Comparison of ENCODE assay signal across 8 cellular contexts in genomic region chr22:41512421-41513194, GRCh38. TPM values are rescaled to one million over a fixed set of nuclear protein-coding genes. Genes with fewer than 3 reads are reported as not detected.
DNase-seq lines count a peak whose midpoint lies in the region; ATAC-seq and TF ChIP-seq lines count a peak whose summit lies in the region.

No MANE protein-coding gene starts in this region.

- no peak overlapping the region for H2AFZ ChIP-seq in mammary epithelial cell (ENCODE audit: low read depth, low read length)

- H3K36me3 ChIP-seq in mammary epithelial cell (ENCODE audit: insufficient read depth, low read length): peaks cover 6% of the 10 kb centered on the region

- no peak overlapping the region for H3K9ac ChIP-seq in mammary epithelial cell (ENCODE audit: insufficient read depth, low read length)

- H3K27me3 ChIP-seq in mammary epithelial cell (ENCODE audit: insufficient read depth, low read length) (no peaks in the 10 kb centered on the region), layer of hippocampus (ENCODE audit: control insufficient read depth, insufficient read depth, low read length) (no peaks in the 10 kb centered on the region)

- in situ Hi-C loops in mammary epithelial cell (cut with MboI; ENCODE audit: low sequenced_read_pairs in 2 of 2): no loop called here

- H3K79me2 ChIP-seq in mammary epithelial cell (ENCODE audit: insufficient read depth, low read length): no peaks in the 10 kb centered on the region

- dilution Hi-C loops in mammary epithelial cell (cut with HindIII; ENCODE audit: low sequenced_read_pairs): loop anchor here (5.0 kb wide), 2 partner anchors 40 to 75 kb away; partner anchors contain the start of gene PMM1

- no peaks in the 10 kb centered on the region for H4K20me1 ChIP-seq in mammary epithelial cell (ENCODE audit: insufficient read depth, low read length)

- TF ChIP-seq CTCF in mammary epithelial cell (conservative IDR thresholded peaks at IDR 0.05 in 1 of 2, IDR thresholded peaks at IDR 0.05 in 1 of 2; ENCODE audit: extremely low read depth in 1 of 2, insufficient read depth in 1 of 2, low read depth in 1 of 2, low read length in 2 of 2): no peak
- no peak for TF ChIP-seq CTCF in GM10266 (IDR thresholded peaks at IDR 0.05; ENCODE audit: control insufficient read depth, insufficient read depth, low read depth, missing control alignments)

- H3K27ac ChIP-seq in mammary epithelial cell (ENCODE audit: insufficient read depth, low read depth, low read length) (no peak overlapping the region), layer of hippocampus (ENCODE audit: low read depth, low read length) (peak overlapping the region; percentile 93)

- DNase-seq in Right ventricle myocardium inferior (ENCODE audit: missing footprints) (no peak), cardiac septum (ENCODE audit: low spot score) (no peak), mammary epithelial cell (peak; percentile 44), GM10266 (ENCODE audit: extremely low spot score) (no peak), germinal center (ENCODE audit: low spot score) (no peak)
- DNase-seq in central memory CD4-positive, alpha-beta T cell: no peak
- DNase-seq in stimulated activated CD4-positive, alpha-beta T cell treated with anti-CD3 and anti-CD28 coated beads, Interleukin-1b, Interleukin-23, amount 100 ng/mL, for 48 hours: no peak

- peaks cover 19% of the 10 kb centered on the region for H3K4me1 ChIP-seq in mammary epithelial cell (ENCODE audit: insufficient read depth, low read length)

- CTCF ChIA-PET in mammary epithelial cell (lab: Charles Lee; ENCODE audit: low non-redundant PET): no interaction called here

- WGBS in mammary epithelial cell (ENCODE audit: low coverage, missing lambda C conversion rate): 86% methylated on average over 16 of the region's 17 CpGs

- intact Hi-C loops in Right ventricle myocardium inferior (cut with DNase I) (no loop called here), cardiac septum (cut with DNase I) (no loop called here), mammary epithelial cell (cut with micrococcal nuclease) (no loop called here)

- no TSS peak for BruUV-seq in mammary epithelial cell (replicated peaks; lab: Mats Ljungman, UMichigan)

- H3K4me2 ChIP-seq in mammary epithelial cell (ENCODE audit: insufficient read depth, low read depth, low read length): no peak overlapping the region

- peak; percentile 58 for ATAC-seq in Right ventricle myocardium inferior

- H3K9me3 ChIP-seq in mammary epithelial cell (replicated peaks; ENCODE audit: insufficient read depth, low read length): no peaks in the 10 kb centered on the region

- no peak overlapping the region for H3K4me3 ChIP-seq in mammary epithelial cell (replicated peaks in 1 of 3; ENCODE audit: insufficient read depth in 1 of 3, low read depth in 2 of 3, low read length in 3 of 3)

RNA-seq across cellular contexts. Expression of gene POLR3H, which starts 31.7 kb away (rescaled TPM):
- total RNA-seq in Right ventricle myocardium inferior: 20.1 TPM
- 18.6 TPM for total RNA-seq in cardiac septum
- total RNA-seq in mammary epithelial cell: 10 to 100 TPM; 17.2 to 47.0 TPM
- polyA plus RNA-seq in mammary epithelial cell: 57.3 TPM
- polyA minus RNA-seq in mammary epithelial cell: 72.2 TPM

RNA-seq across cellular contexts. Expression of gene ACO2, which starts 43.7 kb away (rescaled TPM):
- total RNA-seq in Right ventricle myocardium inferior (810 TPM), cardiac septum (662 TPM), mammary epithelial cell (10 to 100 TPM; 79.2 to 96.0 TPM)
- 61.5 TPM for polyA plus RNA-seq in mammary epithelial cell
- polyA minus RNA-seq in mammary epithelial cell: 85.0 TPM

RNA-seq across cellular contexts. Expression of gene PHF5A, which starts 44.1 kb away (rescaled TPM):
- total RNA-seq in Right ventricle myocardium inferior (25.5 TPM), cardiac septum (22.0 TPM), mammary epithelial cell (10 to 100 TPM; 32.2 to 54.3 TPM)
- 73.3 TPM for polyA plus RNA-seq in mammary epithelial cell
- 22.1 TPM for polyA minus RNA-seq in mammary epithelial cell

RNA-seq across cellular contexts. Expression of gene CSDC2, which starts 48.2 kb away (rescaled TPM):
- total RNA-seq in Right ventricle myocardium inferior (265 TPM), cardiac septum (115 TPM), mammary epithelial cell (1 to 10 TPM in 1 of 2 donors, under 1 TPM in 1; 0.09 to 1.0 TPM)
- polyA plus RNA-seq in mammary epithelial cell: not detected
- polyA minus RNA-seq in mammary epithelial cell: not detected
